In the genomic region with DNA sequence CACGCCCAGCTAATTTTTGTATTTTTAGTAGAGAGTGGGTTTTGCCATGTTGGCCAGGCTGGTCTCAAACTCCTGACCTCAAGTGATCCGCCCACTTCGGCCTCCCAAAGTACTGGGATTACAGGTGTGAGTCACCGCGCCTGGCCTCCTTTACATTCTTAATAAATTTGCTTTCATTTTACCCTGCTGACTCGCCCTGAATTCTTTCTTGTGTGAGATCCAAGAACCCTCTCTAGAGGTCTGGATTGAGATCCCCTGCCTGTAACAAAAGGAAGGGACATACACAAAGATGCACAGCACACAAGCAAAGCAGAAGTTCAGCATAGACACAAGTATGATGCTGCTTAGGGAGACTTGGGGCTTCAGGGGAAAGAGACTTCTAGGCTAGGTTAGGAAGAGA, we compare ENCODE assay signal across 8 cellular contexts.
DNase-seq lines count a peak whose midpoint lies in the region; ATAC-seq, FAIRE-seq and TF ChIP-seq lines count a peak whose summit lies in the region.
"Not testable (repeated sequence)": the region's sequence is repeated elsewhere in the genome, so short reads cannot be mapped to it uniquely, and the experiment has no call there.

No MANE protein-coding gene starts in this region.

- peaks cover 24% of the 10 kb centered on the region for H3K4me1 ChIP-seq in A549
- H3K4me1 ChIP-seq in astrocyte (ENCODE audit: insufficient read depth, low read length): peaks cover 19% of the 10 kb centered on the region
- H3K4me1 ChIP-seq in gastroesophageal sphincter: peaks cover 7 to 78% (median 22%) of the 10 kb centered on the region in 3 donors

- not testable (repeated sequence) for H4K20me1 ChIP-seq in astrocyte (ENCODE audit: insufficient read depth, low read length)

- H3K9me3 ChIP-seq in A549; astrocyte (ENCODE audit: insufficient read depth, low read depth, low read length); gastroesophageal sphincter: not testable (repeated sequence)

- DNase-seq in A549 (ENCODE audit: low read depth in 1 of 2, low spot score in 1 of 2): peak in 1 of 2 experiments; percentile 41
- peak; percentile 37 for DNase-seq in GM03348 (ENCODE audit: low spot score)
- DNase-seq in HT1080 (ENCODE audit: low read depth): peak; percentile 84
- DNase-seq in RWPE1 (ENCODE audit: low spot score); osteocyte (ENCODE audit: extremely low spot score, unreplicated experiment): not testable (repeated sequence)
- DNase-seq in astrocyte (ENCODE audit: low read depth): peak; percentile 60
- peak; percentile 30 for DNase-seq in epithelial cell of proximal tubule (ENCODE audit: low read depth)

- not testable (repeated sequence) for H3K4me2 ChIP-seq in A549
- peak overlapping the region; percentile 38 for H3K4me2 ChIP-seq in astrocyte (ENCODE audit: low read length)

- H3K27ac ChIP-seq in A549: peak overlapping the region in 1 of 2 experiments; percentile 51; a peak in 3 of 6 replicates
- peak overlapping the region; percentile 59 for H3K27ac ChIP-seq in RWPE1
- peak overlapping the region; percentile 55 for H3K27ac ChIP-seq in astrocyte (ENCODE audit: low read depth, low read length)
- peak overlapping the region; percentile 86 to 89 (median 88) for H3K27ac ChIP-seq in gastroesophageal sphincter

- H3K36me3 Mint-ChIP-seq in astrocyte (ENCODE audit: low read depth, unreplicated experiment) (peaks cover 31% of the 10 kb centered on the region), osteocyte (ENCODE audit: unreplicated experiment) (peaks cover 52% of the 10 kb centered on the region)

- POLR2A ChIA-PET in A549 (lab: Yijun Ruan, JAX): interaction anchor here (1.7 kb wide), 1 partner anchor 24 kb away, joined by 5 read pairs; no protein-coding TSS in a partner anchor
- POLR2A ChIA-PET in RWPE1 (lab: Yijun Ruan, JAX; ENCODE audit: low non-redundant PET): not testable (repeated sequence)

- H3K4me3 ChIP-seq in A549; astrocyte (ENCODE audit: insufficient read depth, low read depth, low read length); epithelial cell of proximal tubule (ENCODE audit: low read depth, low read length); gastroesophageal sphincter: not testable (repeated sequence)

- H3K9me3 Mint-ChIP-seq in astrocyte (ENCODE audit: unreplicated experiment); osteocyte (ENCODE audit: unreplicated experiment): not testable (repeated sequence)

- H3K27ac Mint-ChIP-seq in astrocyte (ENCODE audit: unreplicated experiment) (peak overlapping the region; percentile 49), osteocyte (ENCODE audit: unreplicated experiment) (peak overlapping the region; percentile 71)

- peak in 1 of 2 experiments; percentile 55; a peak in 3 of 6 replicates for ATAC-seq in A549
- ATAC-seq in gastroesophageal sphincter: not testable (repeated sequence)

- WGBS in A549 (ENCODE audit: missing lambda C conversion rate): 60% methylated on average over 6 of the region's 6 CpGs
- WGBS in gastroesophageal sphincter (ENCODE audit: low coverage in 1 of 2), 2 donors: 67% methylated on average over 1 to 6 of the region's 6 CpGs

- CTCF ChIA-PET in A549 (lab: Yijun Ruan, JAX); RWPE1 (lab: Yijun Ruan, JAX): not testable (repeated sequence)

- H3K27me3 Mint-ChIP-seq in astrocyte (ENCODE audit: low read depth, unreplicated experiment); osteocyte (ENCODE audit: unreplicated experiment): not testable (repeated sequence)

- TF ChIP-seq RAD21 in A549 (conservative IDR thresholded peaks at IDR 0.05 in 1 of 2, IDR thresholded peaks at IDR 0.05 in 1 of 2): not testable (repeated sequence)

- H3K4me3 Mint-ChIP-seq in astrocyte (ENCODE audit: unreplicated experiment); osteocyte (ENCODE audit: unreplicated experiment): not testable (repeated sequence)

- TF ChIP-seq CTCF in A549 (IDR thresholded peaks at IDR 0.05); RWPE1 (conservative IDR thresholded peaks at IDR 0.05; ENCODE audit: low read depth); astrocyte (IDR thresholded peaks at IDR 0.05; ENCODE audit: insufficient read depth, low read depth, low read length); epithelial cell of proximal tubule (conservative IDR thresholded peaks at IDR 0.05; ENCODE audit: low read depth, low read length); gastroesophageal sphincter (IDR thresholded peaks at IDR 0.05); osteocyte (IDR thresholded peaks at IDR 0.05): not testable (repeated sequence)

- H3K79me2 ChIP-seq in astrocyte (ENCODE audit: insufficient read depth, low read length): not testable (repeated sequence)

- not testable (repeated sequence) for H2AFZ ChIP-seq in astrocyte (ENCODE audit: low read depth, low read length)

- not testable (repeated sequence) for TF ChIP-seq EP300 in A549 (IDR thresholded peaks at IDR 0.05); gastroesophageal sphincter (IDR thresholded peaks at IDR 0.05)

- not testable (repeated sequence) for H3K36me3 ChIP-seq in astrocyte (ENCODE audit: insufficient read depth, low read length)
- peaks cover 0 to 27% of the 10 kb centered on the region in 2 donors for H3K36me3 ChIP-seq in gastroesophageal sphincter

- not testable (repeated sequence) for H3K9ac ChIP-seq in astrocyte (ENCODE audit: low read length)

- not testable (repeated sequence) for FAIRE-seq in A549 (lab: Jason Lieb, UNC); astrocyte (lab: Jason Lieb, UNC)

- not testable (repeated sequence) for TF ChIP-seq POLR2A in A549 (IDR thresholded peaks at IDR 0.05; ENCODE audit: low read length); gastroesophageal sphincter (IDR thresholded peaks at IDR 0.05)

- not testable (repeated sequence) for H3K27me3 ChIP-seq in astrocyte (ENCODE audit: insufficient read depth, low read length); gastroesophageal sphincter

- H3K4me1 Mint-ChIP-seq in astrocyte (ENCODE audit: low read depth, unreplicated experiment): not testable (repeated sequence)
- peaks cover 18% of the 10 kb centered on the region for H3K4me1 Mint-ChIP-seq in osteocyte (ENCODE audit: unreplicated experiment)

TF ChIP-seq in A549, 52 proteins besides CTCF, POLR2A, EP300 and RAD21:
- not testable (repeated sequence) for TF ChIP-seq FOSL2 (IDR thresholded peaks at IDR 0.05)
- peak; percentile 50; the same call in 1 of the 2 replicates for TF ChIP-seq FOSL2 (CRISPR knock-in tag; IDR thresholded peaks at IDR 0.05)
